ENCODE assay signal across 23 cellular contexts in genomic region chr2:168568476-168569227, GRCh38.
DNase-seq lines count a peak whose midpoint lies in the region; ATAC-seq, FAIRE-seq and TF ChIP-seq lines count a peak whose summit lies in the region.
"Had no signal": no experiment of that assay in that cellular context is flagged by ENCODE, and none has a peak within 500 bp of the region (broad histone marks: within the 10 kb centered on the region; RNA-seq: fewer than 3 reads in every experiment).

No MANE protein-coding gene starts in this region.

- no peak for TF ChIP-seq CTCF in H1 (IDR thresholded peaks at IDR 0.05; ENCODE audit: control extremely low read depth in 1 of 3, insufficient read depth in 1 of 3, low read depth in 1 of 3, low read length in 3 of 3)
- TF ChIP-seq CTCF in left ventricle myocardium inferior (IDR thresholded peaks at IDR 0.05; ENCODE audit: borderline replicate concordance), result no peak
- TF ChIP-seq CTCF in psoas muscle (IDR thresholded peaks at IDR 0.05), result no peak

- H3K4ac ChIP-seq in H1 (replicated peaks; ENCODE audit: insufficient read length, low read depth, low read length), result no peak overlapping the region

- no peak for TF ChIP-seq RAD21 in H1 (IDR thresholded peaks at IDR 0.05 in 1 of 2, conservative IDR thresholded peaks at IDR 0.05 in 1 of 2; ENCODE audit: low read depth in 2 of 2, low read length in 2 of 2)

- no peak overlapping the region for H2BK12ac ChIP-seq in H1 (ENCODE audit: low read depth, low read length)

- H4K5ac ChIP-seq in H1 (ENCODE audit: insufficient read length, low read depth, low read length), result no peak overlapping the region

- peaks cover 22% of the 10 kb centered on the region for H3K4me1 Mint-ChIP-seq in activated T-helper 1 cell treated with anti-CD3 and anti-CD28 coated beads, Interleukin-12 subunit alpha, Interleukin-12 subunit beta, Interleukin-2, Interleukin-4 antibody, amounts not matched to agents 30 ng/mL and 10 ng/mL and 1 ng/mL, durations not matched to agents 14 hours and 24 hours and 36 hours (ENCODE audit: low read depth)

- H3K4me3 Mint-ChIP-seq in activated T-helper 1 cell treated with anti-CD3 and anti-CD28 coated beads, Interleukin-12 subunit alpha, Interleukin-12 subunit beta, Interleukin-2, Interleukin-4 antibody, amounts not matched to agents 30 ng/mL and 10 ng/mL and 1 ng/mL, durations not matched to agents 14 hours and 24 hours and 36 hours, result no peak overlapping the region
- H3K4me3 Mint-ChIP-seq: activated T-cell treated with anti-CD3 and anti-CD28 coated beads, Interleukin-2, amount 50 U/mL, for 4 hours; GM23338; HFFc6; type B pancreatic cell had no signal

- POLR2A ChIA-PET in H1 (lab: Charles Lee; ENCODE audit: partially characterized antibody), result no interaction called here

- H2AFZ ChIP-seq in H1 (ENCODE audit: low read length), result no peak overlapping the region
- H2AFZ ChIP-seq: GM23338 had no signal

- H3K36me3 ChIP-seq in SJCRH30 (no peaks in the 10 kb centered on the region; the same call in 1 of the 2 replicates), H1 (ENCODE audit: control insufficient read depth in 2 of 4, insufficient read depth in 4 of 4, low read length in 3 of 4) (no peaks in the 10 kb centered on the region), left ventricle myocardium inferior (no peaks in the 10 kb centered on the region), psoas muscle (ENCODE audit: insufficient read depth in 1 of 2, low read depth in 1 of 2) (no peaks in the 10 kb centered on the region)
- H3K36me3 ChIP-seq: BE2C had no signal

- H3K79me1 ChIP-seq in H1 (ENCODE audit: low read depth, low read length), result peaks cover 9% of the 10 kb centered on the region

- no peak overlapping the region for H2AK5ac ChIP-seq in H1 (ENCODE audit: low read depth, low read length)

- ATAC-seq in psoas muscle (peak; percentile 49 to 71 (median 66)), GM21529 (IDR thresholded peaks at IDR 0.05; ENCODE audit: unreplicated experiment) (no peak)
- ATAC-seq: activated T-cell treated with anti-CD3 and anti-CD28 coated beads, Interleukin-2, amount 50 U/mL, for 4 hours; GM23338 had no signal

- intact Hi-C loops in left ventricle myocardium inferior (cut with micrococcal nuclease) (no loop called here), psoas muscle (cut with DNase I) (no loop called here)
- intact Hi-C loops in activated T-helper 1 cell treated with anti-CD3 and anti-CD28 coated beads, Interleukin-12 subunit alpha, Interleukin-12 subunit beta, Interleukin-2, Interleukin-4 antibody, amounts not matched to agents 30 ng/mL and 10 ng/mL and 1 ng/mL, durations not matched to agents 14 hours and 24 hours and 36 hours (cut with micrococcal nuclease), result no loop called here

- H3K23ac ChIP-seq in H1 (ENCODE audit: insufficient read length), result no peak overlapping the region

- H3K9ac ChIP-seq in H1 (replicated peaks in 1 of 4; ENCODE audit: extremely low read depth in 1 of 4, low read depth in 3 of 4, low read length in 3 of 4), result no peak overlapping the region

- no peaks in the 10 kb centered on the region for H3K9me3 ChIP-seq in SJCRH30 (replicated peaks)
- H3K9me3 ChIP-seq in H1 (ENCODE audit: insufficient read depth in 2 of 2, low read depth in 1 of 2, low read length in 1 of 2), result no peaks in the 10 kb centered on the region
- no peaks in the 10 kb centered on the region for H3K9me3 ChIP-seq in left ventricle myocardium inferior (replicated peaks)
- H3K9me3 ChIP-seq in psoas muscle, result no peaks in the 10 kb centered on the region
- H3K9me3 ChIP-seq: BE2C had no signal

- 86% methylated on average over 6 of the region's 6 CpGs; no CpG with 5 or more reads in 1 of the 2 experiments for WGBS in H1 (ENCODE audit: extremely low coverage in 1 of 2, insufficient coverage in 1 of 2, insufficient read length in 1 of 2, insufficient replicate concordance in 2 of 2, low coverage in 1 of 2, low lambda C conversion rate in 2 of 2, missing lambda C conversion rate in 1 of 2), 2 experiments
- WGBS in psoas muscle, 3 donors, result 43 to 63% (median 56%) methylated on average over 6 of the region's 6 CpGs

- H3K56ac ChIP-seq in H1 (replicated peaks; ENCODE audit: insufficient read length, low read depth, low read length), result no peak overlapping the region

- DNase-seq in SJCRH30 (peak in 1 of 2 experiments; percentile 31), H1 (ENCODE audit: low read depth in 1 of 2, low spot score in 2 of 2) (no peak), left ventricle myocardium inferior (no peak), psoas muscle (no peak), COLO829 (ENCODE audit: low spot score) (no peak), HuH-7.5 (ENCODE audit: low spot score) (no peak)
- DNase-seq in activated T-helper 1 cell treated with anti-CD3 and anti-CD28 coated beads, Interleukin-12 subunit alpha, Interleukin-12 subunit beta, Interleukin-2, Interleukin-4 antibody, amounts not matched to agents 30 ng/mL and 10 ng/mL and 1 ng/mL, durations not matched to agents 14 hours and 24 hours and 36 hours (ENCODE audit: low spot score), result no peak
- DNase-seq: activated CD4-positive, alpha-beta T cell treated with anti-CD3 and anti-CD28 coated beads for 48 hours; activated naive CD4-positive, alpha-beta T cell; activated T-cell treated with anti-CD3 and anti-CD28 coated beads, Interleukin-2, amount 50 U/mL, for 4 hours; BE2C; HFFc6; NCI-H526; SHP77 treated with DMSO at 0.1 percent for 48 hours; small intestine; stimulated activated CD8-positive, alpha-beta memory T cell treated with anti-CD3 and anti-CD28 coated beads, Interleukin-4, amount 100 ng/mL, for 48 hours; SW 1271; T-helper 9 cell had no signal

- no peak overlapping the region for H3K27ac Mint-ChIP-seq in activated T-helper 1 cell treated with anti-CD3 and anti-CD28 coated beads, Interleukin-12 subunit alpha, Interleukin-12 subunit beta, Interleukin-2, Interleukin-4 antibody, amounts not matched to agents 30 ng/mL and 10 ng/mL and 1 ng/mL, durations not matched to agents 14 hours and 24 hours and 36 hours
- H3K27ac Mint-ChIP-seq: GM23338, HFFc6, type B pancreatic cell had no signal

- no peak overlapping the region for H3K18ac ChIP-seq in H1 (ENCODE audit: extremely low read depth, low read length)

- no peak overlapping the region for H2BK15ac ChIP-seq in H1 (ENCODE audit: low read length)

- H3K4me2 ChIP-seq in H1 (ENCODE audit: insufficient read depth in 1 of 2, low read depth in 2 of 2, low read length in 2 of 2), result no peak overlapping the region
- H3K4me2 ChIP-seq: GM23338 had no signal

- H4K8ac ChIP-seq in H1 (ENCODE audit: extremely low read depth, insufficient read depth, low read length), result no peak overlapping the region

- H3K14ac ChIP-seq in H1 (ENCODE audit: insufficient read length), result no peak overlapping the region

- H3K9me3 Mint-ChIP-seq in activated T-helper 1 cell treated with anti-CD3 and anti-CD28 coated beads, Interleukin-12 subunit alpha, Interleukin-12 subunit beta, Interleukin-2, Interleukin-4 antibody, amounts not matched to agents 30 ng/mL and 10 ng/mL and 1 ng/mL, durations not matched to agents 14 hours and 24 hours and 36 hours, result no peaks in the 10 kb centered on the region
- H3K9me3 Mint-ChIP-seq: activated T-cell treated with anti-CD3 and anti-CD28 coated beads, Interleukin-2, amount 50 U/mL, for 4 hours; GM23338; HFFc6; type B pancreatic cell had no signal

- no peak overlapping the region for H4K91ac ChIP-seq in H1 (replicated peaks; ENCODE audit: insufficient read length, low read length)

- no peaks in the 10 kb centered on the region for H4K20me1 ChIP-seq in H1 (replicated peaks in 1 of 2; ENCODE audit: control insufficient read depth in 1 of 2, insufficient read depth in 2 of 2, low read length in 2 of 2)

- peaks cover 55% of the 10 kb centered on the region for H3K4me1 ChIP-seq in SJCRH30
- H3K4me1 ChIP-seq in H1 (replicated peaks in 1 of 4; ENCODE audit: control insufficient read depth in 3 of 4, insufficient read depth in 4 of 4, low read length in 3 of 4), result peaks cover 0 to 3% (median 0%) of the 10 kb centered on the region in 4 experiments; a peak in 1 of 7 replicates
- peaks cover 94% of the 10 kb centered on the region for H3K4me1 ChIP-seq in left ventricle myocardium inferior
- peaks cover 40% of the 10 kb centered on the region for H3K4me1 ChIP-seq in psoas muscle

- no peak overlapping the region for H2BK120ac ChIP-seq in H1 (replicated peaks; ENCODE audit: low read depth, low read length)

- CTCF ChIA-PET in H1 (lab: Charles Lee; ENCODE audit: partially characterized antibody), result interaction anchor here (0.6 to 0.9 kb wide), 2 partner anchors 212 to 240 kb away, joined by 3 read pairs; no protein-coding TSS in a partner anchor

- H3K27ac ChIP-seq in SJCRH30 (peak overlapping the region; percentile 47), H1 (ENCODE audit: low read depth, low read length) (no peak overlapping the region), left ventricle myocardium inferior (replicated peaks) (peak overlapping the region; percentile 84), psoas muscle (peak overlapping the region; percentile 43)
- H3K27ac ChIP-seq: VCaP had no signal

- no peak overlapping the region for H2BK20ac ChIP-seq in H1 (ENCODE audit: low read length)

- H3K23me2 ChIP-seq in H1 (ENCODE audit: low read depth, low read length), result no peaks in the 10 kb centered on the region

- H3K79me2 ChIP-seq in H1 (ENCODE audit: control insufficient read depth in 1 of 2, insufficient read depth in 2 of 2, low read length in 2 of 2), result peaks cover 2 to 3% of the 10 kb centered on the region in 2 experiments

- H3K36me3 Mint-ChIP-seq in activated T-helper 1 cell treated with anti-CD3 and anti-CD28 coated beads, Interleukin-12 subunit alpha, Interleukin-12 subunit beta, Interleukin-2, Interleukin-4 antibody, amounts not matched to agents 30 ng/mL and 10 ng/mL and 1 ng/mL, durations not matched to agents 14 hours and 24 hours and 36 hours (ENCODE audit: low read depth), result peaks cover 14% of the 10 kb centered on the region

- H2BK5ac ChIP-seq in H1 (ENCODE audit: low read depth, low read length), result no peak overlapping the region

- H3K4me3 ChIP-seq in SJCRH30 (no peak overlapping the region), H1 (ENCODE audit: extremely low read depth in 1 of 4, insufficient read depth in 2 of 4, low read depth in 3 of 4, low read length in 4 of 4) (no peak overlapping the region), left ventricle myocardium inferior (peak overlapping the region; percentile 32), psoas muscle (no peak overlapping the region)
- H3K4me3 ChIP-seq: GM23338 had no signal

- FAIRE-seq in H1 (lab: Jason Lieb, UNC), result no peak
- FAIRE-seq: bronchial epithelial cell, small intestine had no signal

- TF ChIP-seq POLR2A in H1 (IDR thresholded peaks at IDR 0.05; ENCODE audit: control extremely low read depth in 1 of 2, low read depth in 2 of 2, low read length in 2 of 2), result no peak

- no peaks in the 10 kb centered on the region for H3K27me3 Mint-ChIP-seq in activated T-helper 1 cell treated with anti-CD3 and anti-CD28 coated beads, Interleukin-12 subunit alpha, Interleukin-12 subunit beta, Interleukin-2, Interleukin-4 antibody, amounts not matched to agents 30 ng/mL and 10 ng/mL and 1 ng/mL, durations not matched to agents 14 hours and 24 hours and 36 hours (ENCODE audit: insufficient read depth)
- H3K27me3 Mint-ChIP-seq: type B pancreatic cell had no signal

- TF ChIP-seq EP300 in H1 (IDR thresholded peaks at IDR 0.05; ENCODE audit: borderline replicate concordance in 1 of 2, low read depth in 2 of 2, low read length in 2 of 2), result no peak

- H3K27me3 ChIP-seq in SJCRH30 (no peaks in the 10 kb centered on the region), H1 (replicated peaks in 1 of 4; ENCODE audit: control insufficient read depth in 3 of 4, extremely low read depth in 1 of 4, insufficient read depth in 3 of 4, low read length in 3 of 4) (no peaks in the 10 kb centered on the region), left ventricle myocardium inferior (ENCODE audit: low read depth) (no peaks in the 10 kb centered on the region), psoas muscle (ENCODE audit: insufficient read depth in 3 of 3, low read length in 2 of 3) (no peaks in the 10 kb centered on the region)
- H3K27me3 ChIP-seq: BE2C had no signal
